Comparison of ENCODE assay signal across 12 cellular contexts in the genomic region with DNA sequence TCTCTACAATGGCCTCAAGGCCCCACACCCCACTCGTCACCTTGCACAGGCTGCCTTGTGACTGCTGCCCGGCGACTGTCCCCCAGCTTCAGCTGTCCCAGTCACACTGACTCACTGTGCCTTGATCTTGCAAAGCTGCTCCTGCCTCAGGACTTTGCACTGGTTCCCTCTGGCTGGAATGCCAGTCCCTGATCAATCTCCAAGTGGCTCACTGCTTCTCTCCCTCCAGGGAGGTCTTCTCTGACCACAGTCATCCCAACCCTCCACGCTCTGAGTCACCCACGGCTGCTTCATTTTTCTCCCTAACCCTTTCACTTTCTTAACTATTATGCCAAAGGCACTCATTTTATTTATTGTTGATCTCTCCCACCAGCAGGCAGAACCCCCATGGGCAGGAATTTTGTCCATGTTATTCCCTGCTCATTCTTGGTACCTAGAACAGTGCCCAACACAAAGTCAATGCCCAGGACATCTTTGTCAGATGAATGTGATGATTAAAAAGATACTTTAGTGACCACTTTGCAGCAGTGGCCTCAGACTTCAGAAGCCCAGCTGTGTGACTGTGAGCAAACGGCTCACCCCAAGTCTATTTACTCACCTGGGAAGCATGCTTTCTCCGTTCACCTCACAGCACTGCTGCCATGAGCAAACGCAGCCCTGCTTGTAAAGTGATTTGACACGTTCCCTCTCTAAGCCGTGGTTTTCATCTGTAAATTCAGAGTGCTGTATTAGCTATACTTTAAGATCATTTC. TPM values are rescaled to one million over a fixed set of nuclear protein-coding genes. Genes with fewer than 3 reads are reported as not detected.
DNase-seq lines count a peak whose midpoint lies in the region; ATAC-seq and TF ChIP-seq lines count a peak whose summit lies in the region.
"Had no signal": no experiment of that assay in that cellular context is flagged by ENCODE, and none has a peak within 500 bp of the region (broad histone marks: within the 10 kb centered on the region; RNA-seq: fewer than 3 reads in every experiment).

No MANE protein-coding gene starts in this region.

- H3K27ac ChIP-seq in RWPE2 (ENCODE audit: poor library complexity, severe bottlenecking) (no peak overlapping the region), right atrium auricular region (no peak overlapping the region)
- H3K27ac ChIP-seq: 22Rv1, left ventricle myocardium inferior had no signal

- peak; percentile 75 for ATAC-seq in RWPE2 (ENCODE audit: low read depth)

- TF ChIP-seq CTCF in RWPE2 (IDR thresholded peaks at IDR 0.05; ENCODE audit: poor library complexity, severe bottlenecking) = no peak
- no peak for TF ChIP-seq CTCF in fibroblast of the aortic adventitia (IDR thresholded peaks at IDR 0.05; ENCODE audit: insufficient read depth, low read length)
- no peak for TF ChIP-seq CTCF in right atrium auricular region (IDR thresholded peaks at IDR 0.05)

- H3K27me3 ChIP-seq in RWPE2 (ENCODE audit: insufficient read depth, poor library complexity, severe bottlenecking) = no peaks in the 10 kb centered on the region
- H3K27me3 ChIP-seq in right atrium auricular region = no peaks in the 10 kb centered on the region

- H3K4me1 ChIP-seq in RWPE2 (ENCODE audit: insufficient read depth, poor library complexity, severe bottlenecking) (no peaks in the 10 kb centered on the region), right atrium auricular region (no peaks in the 10 kb centered on the region)

- H3K4me3 ChIP-seq in RWPE2 (ENCODE audit: severe bottlenecking) (no peak overlapping the region), fibroblast of the aortic adventitia (ENCODE audit: low read depth, low read length) (no peak overlapping the region), right atrium auricular region (no peak overlapping the region)
- H3K4me3 ChIP-seq: left ventricle myocardium inferior had no signal

- no peaks in the 10 kb centered on the region for H3K36me3 ChIP-seq in RWPE2 (ENCODE audit: low read depth)
- no peaks in the 10 kb centered on the region for H3K36me3 ChIP-seq in right atrium auricular region
- H3K36me3 ChIP-seq: left ventricle myocardium inferior had no signal

- no peaks in the 10 kb centered on the region for H3K9me3 ChIP-seq in RWPE2 (ENCODE audit: severe bottlenecking)
- no peaks in the 10 kb centered on the region for H3K9me3 ChIP-seq in right atrium auricular region
- H3K9me3 ChIP-seq: left ventricle myocardium inferior had no signal

- DNase-seq in DMS53 (lab: John Stamatoyannopoulos, UW) (peak; percentile 26), DMS53 treated with DMSO at 0.1 percent for 48 hours (lab: John Stamatoyannopoulos, UW; ENCODE audit: unreplicated experiment) (no peak), RWPE2 (ENCODE audit: low spot score) (no peak), fibroblast of the aortic adventitia (ENCODE audit: low read depth) (peak; percentile 70), smooth muscle cell of the brain vasculature (ENCODE audit: low read depth, low spot score) (peak; percentile 54), ureter (ENCODE audit: low spot score) (no peak), right atrium auricular region (ENCODE audit: low spot score) (no peak)
- no peak for DNase-seq in activated CD4-positive, alpha-beta T cell treated with anti-CD3 and anti-CD28 coated beads for 1 hour
- DNase-seq: activated naive CD4-positive, alpha-beta T cell treated with anti-CD3 and anti-CD28 coated beads, Interleukin-2, amount 10 ng/mL, durations not matched to agents 7 days and 5 days; left ventricle myocardium inferior; retina had no signal

RNA-seq across cellular contexts. Expression of a gene that starts 53.4 kb away (rescaled TPM):
- total RNA-seq in fibroblast of the aortic adventitia (ENCODE audit: low replicate concordance) (2.9 and 11.1 TPM in 2 replicates), ureter (14.2 TPM), right atrium auricular region (10 to 100 TPM; 14.9 to 19.7 TPM)

Comparison
In these comparisons a context has a peak if more than half of its experiments do, and no peak if none do; other contexts are left out.
1. DNase-seq: peak in DMS53 (single experiment), fibroblast of the aortic adventitia (single experiment) and smooth muscle cell of the brain vasculature (single experiment); none in DMS53 treated with DMSO at 0.1 percent for 48 hours (single experiment), RWPE2 (single experiment), ureter (single experiment), activated CD4-positive, alpha-beta T cell treated with anti-CD3 and anti-CD28 coated beads for 1 hour (single experiment) and right atrium auricular region (single experiment).